8 cellular contexts compared by ENCODE assay signal in the genomic region with DNA sequence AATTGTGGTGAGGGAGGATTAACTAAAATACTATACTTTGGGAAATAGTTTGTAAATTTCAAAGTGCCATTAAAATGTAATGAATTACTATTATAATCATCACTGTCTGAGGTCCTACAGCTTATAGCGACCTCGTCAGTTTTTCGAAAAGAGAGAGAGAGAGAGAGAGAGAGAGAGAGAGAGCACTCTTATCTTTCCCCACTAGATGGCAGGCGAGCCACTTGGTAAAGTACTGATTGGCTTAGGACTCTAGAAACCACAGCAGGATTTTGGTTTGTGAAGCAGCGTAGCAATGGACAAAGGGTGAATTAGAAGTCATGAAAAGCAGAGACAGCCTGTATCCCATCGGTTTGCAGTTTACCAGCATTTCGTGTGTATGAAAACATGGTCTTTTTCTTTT. TPM values are rescaled to one million over a fixed set of nuclear protein-coding genes. Genes with fewer than 3 reads are reported as not detected.
A peak's percentile ranks its signal among the peaks of the same experiment; 100 is the strongest.
DNase-seq lines count a peak whose midpoint lies in the region; ATAC-seq and TF ChIP-seq lines count a peak whose summit lies in the region.

No MANE protein-coding gene starts in this region.

- H3K4me3 ChIP-seq in dorsolateral prefrontal cortex (peak overlapping the region in 3 of 59 donors; percentile 8 to 26 (median 17)), lower lobe of right lung (no peak overlapping the region), vagina (no peak overlapping the region)

- DNase-seq in DMS114 treated with DMSO at 0.1 percent for 48 hours (lab: John Stamatoyannopoulos, UW; ENCODE audit: unreplicated experiment) (peak; percentile 26), RPMI7951 (ENCODE audit: low read depth) (peak; percentile 28), dorsolateral prefrontal cortex (peak in 4 of 10 donors; percentile 39 to 64 (median 52)), lower lobe of right lung (no peak), vagina (ENCODE audit: extremely low spot score in 2 of 2) (no peak)

- H3K9me3 ChIP-seq in lower lobe of right lung (no peaks in the 10 kb centered on the region), vagina (no peaks in the 10 kb centered on the region)

- peak; percentile 17 to 83 (median 70) for TF ChIP-seq CTCF in dorsolateral prefrontal cortex (IDR thresholded peaks at IDR 0.05 in 54 of 56, conservative IDR thresholded peaks at IDR 0.05 in 2 of 56; ENCODE audit: low read depth in 1 of 56, partially characterized antibody in 56 of 56)
- TF ChIP-seq CTCF in lower lobe of right lung (IDR thresholded peaks at IDR 0.05) = peak; percentile 56
- TF ChIP-seq CTCF in vagina (IDR thresholded peaks at IDR 0.05) = peak; percentile 13 to 59 (median 45)

- H3K27ac ChIP-seq in dorsolateral prefrontal cortex (peak overlapping the region in 20 of 59 donors; percentile 1 to 73 (median 32)), lower lobe of right lung (no peak overlapping the region), vagina (no peak overlapping the region)

- H3K36me3 ChIP-seq in lower lobe of right lung (no peaks in the 10 kb centered on the region), vagina (no peaks in the 10 kb centered on the region)

- H3K4me1 ChIP-seq in lower lobe of right lung (no peaks in the 10 kb centered on the region), vagina (no peaks in the 10 kb centered on the region)

- H3K27me3 ChIP-seq in dorsolateral prefrontal cortex (peaks cover 0 to 67% (median 17%) of the 10 kb centered on the region in 45 donors), lower lobe of right lung (ENCODE audit: low read depth) (no peaks in the 10 kb centered on the region), vagina (no peaks in the 10 kb centered on the region)

- ATAC-seq in GM19043 (IDR thresholded peaks at IDR 0.05; ENCODE audit: low read depth, unreplicated experiment) (peak; percentile 77), HG03442 (IDR thresholded peaks at IDR 0.05; ENCODE audit: unreplicated experiment) (peak; percentile 57), lower lobe of right lung (peak; percentile 66 to 74), HG03045 (IDR thresholded peaks at IDR 0.05; ENCODE audit: unreplicated experiment) (no peak)

- no peak for TF ChIP-seq POLR2A in vagina (IDR thresholded peaks at IDR 0.05)

- intact Hi-C loops in dorsolateral prefrontal cortex (cut with DNase I) (loop anchor here in 1 of 2 donors (10.0 kb wide), 1 partner anchor 413 kb away; a partner anchor contains a TSS), lower lobe of right lung (cut with DNase I) (no loop called here), vagina (cut with DNase I) (no loop called here)

RNA-seq across cellular contexts. Expression of a gene that starts 52.5 kb away (rescaled TPM):
- 0.39 and 0.48 TPM in 2 replicates for total RNA-seq in RPMI7951 (2014; rRNA removed; shearing (Covaris generic))
- total RNA-seq in dorsolateral prefrontal cortex (over 10,000 TPM in 59 of 120 experiments, 1,000 to 10,000 TPM in 61; 5,146 to 25,783 (median 9,954) TPM), lower lobe of right lung (173 TPM), vagina (140 TPM)

Comparison
In these comparisons a context has a peak if more than half of its experiments do, and no peak if none do; other contexts are left out.
1. DNase-seq: peak in DMS114 treated with DMSO at 0.1 percent for 48 hours (single experiment) and RPMI7951 (single experiment); none in lower lobe of right lung (single experiment) and vagina (0 of 2).
2. RNA of a gene that starts 52.5 kb away (total RNA-seq): 5,146 to 25,783 TPM in dorsolateral prefrontal cortex, 173 TPM in lower lobe of right lung (single experiment) and 140 TPM in vagina (single experiment); 0.39 to 0.48 TPM in RPMI7951; every median in the first group is over 10 times any median in the second.
3. Peak in every context shown above with its lines, with median percentiles within 50 percentile points of each other: CTCF ChIP-seq.